ENCODE assay signal across 10 cellular contexts in the genomic region with DNA sequence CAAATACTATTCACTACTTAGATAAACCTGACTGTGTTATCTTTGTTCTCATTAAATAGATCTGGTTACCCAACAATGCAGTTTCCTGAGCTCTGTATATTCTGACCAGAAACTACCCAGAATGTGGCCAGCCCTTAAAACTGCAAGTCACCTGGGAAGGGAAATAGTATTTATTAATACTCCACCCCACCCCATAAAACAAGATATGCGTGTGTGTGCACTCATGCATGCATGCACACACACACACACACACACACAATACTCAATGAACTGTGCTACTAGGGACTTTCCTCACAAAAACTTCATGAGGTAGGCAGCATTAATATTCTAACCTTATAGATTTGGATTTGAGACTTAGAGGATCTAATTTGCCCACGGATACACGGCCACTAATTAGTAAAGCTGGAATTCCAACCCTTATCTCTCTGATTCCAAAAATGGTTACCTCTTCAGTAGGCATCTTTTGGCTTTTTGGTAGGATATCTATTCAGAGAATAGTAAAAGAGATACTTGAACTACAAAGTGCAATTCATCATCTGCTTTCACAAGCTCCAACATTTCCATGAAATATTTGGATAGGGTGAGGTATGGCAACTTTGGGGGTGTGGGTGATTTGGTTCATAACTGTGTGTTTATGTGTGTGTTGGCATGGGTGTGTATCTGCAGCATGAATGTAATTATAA.
DNase-seq lines count a peak whose midpoint lies in the region; ATAC-seq and TF ChIP-seq lines count a peak whose summit lies in the region.
"Had no signal": no experiment of that assay in that cellular context is flagged by ENCODE, and none has a peak within 500 bp of the region (broad histone marks: within the 10 kb centered on the region; RNA-seq: fewer than 3 reads in every experiment).

No MANE protein-coding gene starts in this region.

- H3K27me3 Mint-ChIP-seq in type B pancreatic cell = peaks cover 42% of the 10 kb centered on the region

- TF ChIP-seq CTCF in type B pancreatic cell (conservative IDR thresholded peaks at IDR 0.05) = no peak

- DNase-seq in NCI-H69 (lab: John Stamatoyannopoulos, UW) (peak; percentile 2), type B pancreatic cell (ENCODE audit: extremely low spot score, unreplicated experiment) (no peak), NCI-H2171 (lab: John Stamatoyannopoulos, UW) (no peak), DMS53 treated with DMSO at 0.1 percent for 48 hours (lab: John Stamatoyannopoulos, UW; ENCODE audit: unreplicated experiment) (no peak)
- no peak for DNase-seq in effector CD8-positive, alpha-beta T cell (lab: John Stamatoyannopoulos, UW)
- DNase-seq: KG1, NCI-H2081 treated with DMSO at 0.1 percent for 48 hours, OCI-M1 had no signal

- peaks cover 4% of the 10 kb centered on the region for H3K36me3 Mint-ChIP-seq in type B pancreatic cell

- peak overlapping the region; percentile 13 for H3K27ac Mint-ChIP-seq in type B pancreatic cell

- peaks cover 60% of the 10 kb centered on the region for H3K4me1 Mint-ChIP-seq in type B pancreatic cell (ENCODE audit: unreplicated experiment)

- no peak overlapping the region for H3K4me3 Mint-ChIP-seq in type B pancreatic cell

- ATAC-seq in GM18873 (IDR thresholded peaks at IDR 0.05; ENCODE audit: low FRiP score, unreplicated experiment) (peak; percentile 43), HG02852 (IDR thresholded peaks at IDR 0.05; ENCODE audit: unreplicated experiment) (peak; percentile 57)

- H3K9me3 Mint-ChIP-seq in type B pancreatic cell = no peaks in the 10 kb centered on the region
